In genomic region chr13:28531956-28532225, GRCh38 we compare ENCODE assay signal across 1 cellular context.
TF ChIP-seq lines count a peak whose summit lies in the region.

No MANE protein-coding gene starts in this region.

TF ChIP-seq in H1, 55 proteins besides CTCF, POLR2A, EP300 and RAD21:
- no peak for TF ChIP-seq GTF2F1 (IDR thresholded peaks at IDR 0.05; ENCODE audit: borderline replicate concordance, low read depth, low read length)
- TF ChIP-seq SIN3A (conservative IDR thresholded peaks at IDR 0.05 in 1 of 2, IDR thresholded peaks at IDR 0.05 in 1 of 2; ENCODE audit: low read depth in 1 of 2, low read length in 2 of 2) = 0 out of 4 replicates have a peak, but pooled peaks of 1 of the 2 experiments have one; percentile 4
